10 cellular contexts compared by ENCODE assay signal in genomic region chr2:84427235-84428138, GRCh38. TPM values are rescaled to one million over a fixed set of nuclear protein-coding genes. Genes with fewer than 3 reads are reported as not detected.
A peak's percentile ranks its signal among the peaks of the same experiment; 100 is the strongest.
DNase-seq lines count a peak whose midpoint lies in the region; ATAC-seq and TF ChIP-seq lines count a peak whose summit lies in the region.
"Had no signal": no experiment of that assay in that cellular context is flagged by ENCODE, and none has a peak within 500 bp of the region (broad histone marks: within the 10 kb centered on the region; RNA-seq: fewer than 3 reads in every experiment).

No MANE protein-coding gene starts in this region.

- H3K27me3 Mint-ChIP-seq in CD8-positive, alpha-beta T cell (ENCODE audit: low read depth): no peaks in the 10 kb centered on the region

- H3K9me3 ChIP-seq in CD8-positive, alpha-beta T cell (ENCODE audit: low read length): no peaks in the 10 kb centered on the region
- H3K9me3 ChIP-seq: psoas muscle had no signal

- H3K4me1 ChIP-seq in CD8-positive, alpha-beta T cell (ENCODE audit: insufficient read depth, low read length): no peaks in the 10 kb centered on the region
- H3K4me1 ChIP-seq: psoas muscle had no signal

- H3K9me3 Mint-ChIP-seq in CD8-positive, alpha-beta T cell: no peaks in the 10 kb centered on the region

- intact Hi-C loops in CD8-positive, alpha-beta T cell (cut with DNase I, micrococcal nuclease): no loop called here

- DNase-seq in CD8-positive, alpha-beta T cell: no peak
- DNase-seq in fibroblast of mammary gland (ENCODE audit: low read depth) (peak; percentile 45), amniotic stem cell (lab: John Stamatoyannopoulos, UW) (no peak), COR-L47 (lab: John Stamatoyannopoulos, UW) (no peak), G401 (ENCODE audit: low spot score) (no peak), HuH-7.5 (ENCODE audit: low spot score) (no peak)
- DNase-seq: psoas muscle; stimulated activated naive CD4-positive, alpha-beta T cell treated with Interleukin-2 at 50 U/mL for 16 hours had no signal

- no peak overlapping the region for H3K4me3 Mint-ChIP-seq in CD8-positive, alpha-beta T cell

- H3K36me3 ChIP-seq in CD8-positive, alpha-beta T cell (ENCODE audit: insufficient read depth, low read length): peaks cover 41% of the 10 kb centered on the region

- no peak for ATAC-seq in CD8-positive, alpha-beta T cell
- peak; percentile 70 for ATAC-seq in GM19397 (IDR thresholded peaks at IDR 0.05; ENCODE audit: unreplicated experiment)
- peak; percentile 70 for ATAC-seq in HG03432 (IDR thresholded peaks at IDR 0.05; ENCODE audit: unreplicated experiment)
- ATAC-seq: psoas muscle had no signal

- H3K27me3 ChIP-seq in CD8-positive, alpha-beta T cell (ENCODE audit: insufficient read depth, low read length): no peaks in the 10 kb centered on the region

- POLR2A ChIA-PET in CD8-positive, alpha-beta T cell (lab: Charles Lee): no interaction called here

- in situ Hi-C loops in G401 (cut with HindIII; ENCODE audit: low sequenced_read_pairs): no loop called here

- no peak overlapping the region for H3K27ac ChIP-seq in CD8-positive, alpha-beta T cell (ENCODE audit: low read depth, low read length)
- H3K27ac ChIP-seq: psoas muscle had no signal

- TF ChIP-seq CTCF in CD8-positive, alpha-beta T cell (IDR thresholded peaks at IDR 0.05): no peak
- no peak for TF ChIP-seq CTCF in fibroblast of mammary gland (conservative IDR thresholded peaks at IDR 0.05; ENCODE audit: control insufficient read depth, insufficient read depth, low read depth, low read length)

- H3K36me3 Mint-ChIP-seq in CD8-positive, alpha-beta T cell: peaks cover 80% of the 10 kb centered on the region

- peak overlapping the region; percentile 60 for H3K27ac Mint-ChIP-seq in CD8-positive, alpha-beta T cell

- no peak overlapping the region for H3K4me3 ChIP-seq in CD8-positive, alpha-beta T cell (ENCODE audit: low read depth, low read length)
- no peak overlapping the region for H3K4me3 ChIP-seq in fibroblast of mammary gland (ENCODE audit: control insufficient read depth, low read depth, low read length)
- H3K4me3 ChIP-seq: psoas muscle had no signal

- CTCF ChIA-PET in CD8-positive, alpha-beta T cell (lab: Charles Lee): interaction anchor here (0.6 kb wide), 1 partner anchor 25 kb away, joined by 3 read pairs; no protein-coding TSS in a partner anchor

- peaks cover 2% of the 10 kb centered on the region for H3K4me1 Mint-ChIP-seq in CD8-positive, alpha-beta T cell (ENCODE audit: low read depth)

RNA-seq across cellular contexts. Expression of gene SUCLG1, which starts 31.6 kb away (rescaled TPM):
- 10 to 100 TPM; 31.6 to 35.1 TPM for total RNA-seq in CD8-positive, alpha-beta T cell
- total RNA-seq in G401 (2014; rRNA removed; shearing (Covaris generic)): 33.3 and 49.6 TPM in 2 replicates
